In the genomic region with DNA sequence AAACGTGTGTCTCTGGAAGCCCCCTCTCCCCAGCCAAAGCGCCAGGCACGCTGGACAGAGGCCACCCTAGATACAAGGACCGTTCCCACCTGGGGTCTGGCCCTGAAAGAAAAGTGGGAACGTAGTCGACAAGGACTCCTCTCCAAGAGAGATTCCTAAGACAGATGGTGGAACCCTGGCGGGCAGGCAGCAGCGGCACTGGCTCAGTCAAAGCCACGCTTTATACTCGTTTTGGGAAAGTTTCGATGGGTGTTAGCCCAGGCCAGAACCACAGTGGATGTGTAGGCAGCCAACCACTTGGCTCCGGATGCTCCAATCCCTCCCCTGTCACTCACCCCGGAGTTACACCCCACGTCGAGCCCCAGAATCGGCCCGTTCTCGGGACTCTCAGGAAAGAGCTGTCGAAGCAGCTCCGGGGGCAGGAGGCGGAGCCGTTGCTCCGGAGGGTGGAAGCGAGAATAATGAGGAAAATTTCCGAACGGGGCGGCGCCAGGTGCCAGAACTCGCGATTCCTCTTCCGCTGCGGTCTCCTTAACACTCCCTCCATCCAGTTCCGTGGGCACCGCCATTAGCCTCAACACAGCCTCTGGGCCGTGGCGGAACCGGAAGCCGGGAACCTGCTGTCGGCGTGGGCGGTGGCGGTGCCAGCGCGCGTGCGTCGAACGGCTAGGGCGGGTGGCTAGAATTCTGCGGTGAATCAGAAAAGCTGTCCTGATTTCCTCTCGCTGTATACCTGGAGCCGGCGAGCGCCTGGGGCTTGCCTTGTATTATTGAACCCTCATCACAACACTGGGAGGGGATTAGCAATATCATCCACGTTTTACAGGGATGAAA, we compare ENCODE assay signal across 8 cellular contexts. TPM values are rescaled to one million over a fixed set of nuclear protein-coding genes. Genes with fewer than 3 reads are reported as not detected.
DNase-seq lines count a peak whose midpoint lies in the region; ATAC-seq and TF ChIP-seq lines count a peak whose summit lies in the region.

Gene BCDIN3D (minus strand): TSS at position 588 of the 834 bp plus-strand sequence. CDS start 19 bp downstream, at position 569.

- TF ChIP-seq CTCF in kidney epithelial cell (IDR thresholded peaks at IDR 0.05; ENCODE audit: insufficient read depth, low read length, poor library complexity, severe bottlenecking), result no peak

- ATAC-seq in GM19025 (IDR thresholded peaks at IDR 0.05; ENCODE audit: low read depth, unreplicated experiment), result peak; percentile 85
- ATAC-seq in HG03280 (IDR thresholded peaks at IDR 0.05; ENCODE audit: unreplicated experiment), result peak; percentile 87
- peak; percentile 92 for ATAC-seq in central memory CD8-positive, alpha-beta T cell (replicated peaks; ENCODE audit: extremely low read depth, poor library complexity, severe bottlenecking)

- H3K4me3 ChIP-seq in kidney epithelial cell (ENCODE audit: low read depth, low read length), result peak within 1 kb of the TSS; percentile 56

- peaks cover 40% of the 10 kb centered on the region for H3K4me1 Mint-ChIP-seq in central memory CD8-positive, alpha-beta T cell

- peaks cover 2% of the 10 kb centered on the region for H3K27me3 ChIP-seq in kidney epithelial cell (ENCODE audit: control insufficient read depth, insufficient read depth, low read length)

- peak within 1 kb of the TSS; percentile 87 for H3K4me3 Mint-ChIP-seq in central memory CD8-positive, alpha-beta T cell

- H3K9me3 Mint-ChIP-seq in central memory CD8-positive, alpha-beta T cell, result no peaks in the 10 kb centered on the region

- H3K36me3 Mint-ChIP-seq in central memory CD8-positive, alpha-beta T cell (ENCODE audit: insufficient read depth), result peaks cover 7% of the 10 kb centered on the region

- H3K27ac Mint-ChIP-seq in central memory CD8-positive, alpha-beta T cell (ENCODE audit: low read depth), result peak within 1 kb of the TSS; percentile 90

- no peaks in the 10 kb centered on the region for H3K36me3 ChIP-seq in kidney epithelial cell (ENCODE audit: control insufficient read depth, insufficient read depth, low read length)

- H3K27me3 Mint-ChIP-seq in central memory CD8-positive, alpha-beta T cell, result no peaks in the 10 kb centered on the region

- DNase-seq in AG08396 (ENCODE audit: low spot score) (peak; percentile 91), NCI-H345 (lab: John Stamatoyannopoulos, UW) (peak; percentile 71), kidney epithelial cell (ENCODE audit: low read depth) (no peak)
- peak; percentile 89 for DNase-seq in activated CD4-positive, CD25-positive, alpha-beta regulatory T cell treated with anti-CD3 and anti-CD28 coated beads, Interleukin-2, amount 50 U/mL, for 16 hours (ENCODE audit: low read depth, low spot score)
- peak; percentile 76 to 80 for DNase-seq in central memory CD8-positive, alpha-beta T cell (ENCODE audit: low spot score in 2 of 2)
- peak; percentile 97 for DNase-seq in stimulated activated CD4-positive, alpha-beta T cell treated with anti-CD3 and anti-CD28 coated beads, Interleukin-15, amount 100 ng/mL, for 24 hours

RNA-seq across cellular contexts. Expression of gene BCDIN3D, which starts in this region (rescaled TPM):
- total RNA-seq in kidney epithelial cell, result 5.4 and 6.3 TPM in 2 replicates
